In genomic region chr1:84103197-84103992, GRCh38 we compare ENCODE assay signal across 8 cellular contexts. TPM values are rescaled to one million over a fixed set of nuclear protein-coding genes. Genes with fewer than 3 reads are reported as not detected.
DNase-seq lines count a peak whose midpoint lies in the region; ATAC-seq and TF ChIP-seq lines count a peak whose summit lies in the region.

No MANE protein-coding gene starts in this region.

- in situ Hi-C loops in transverse colon (cut with MboI; ENCODE audit: low pct_ligation_motif_present in 1 of 4, low pct_unique_long_range_greater_than_20kb in 1 of 4, low sequenced_read_pairs in 3 of 4), result loop anchor here in 1 of 4 donors (25.0 kb wide), 1 partner anchor 166 kb away; no protein-coding TSS in a partner anchor

- ATAC-seq in Right ventricle myocardium inferior (peak; percentile 96), HG02870 (IDR thresholded peaks at IDR 0.05; ENCODE audit: unreplicated experiment) (peak; percentile 77)

- H3K27me3 ChIP-seq in transverse colon, result no peaks in the 10 kb centered on the region

- no peaks in the 10 kb centered on the region for H3K27me3 Mint-ChIP-seq in brain

- peaks cover 20% of the 10 kb centered on the region for H3K4me1 Mint-ChIP-seq in brain

- peak overlapping the region in 4 of 5 experiments; percentile 15 to 87 (median 74) for H3K27ac Mint-ChIP-seq in brain

- TF ChIP-seq CTCF in brain (conservative IDR thresholded peaks at IDR 0.05), result no peak
- TF ChIP-seq CTCF in transverse colon (IDR thresholded peaks at IDR 0.05), result no peak

- peak overlapping the region in 1 of 4 donors; percentile 21 for H3K27ac ChIP-seq in transverse colon

- no peak for TF ChIP-seq POLR2A in transverse colon (IDR thresholded peaks at IDR 0.05)

- no peaks in the 10 kb centered on the region for H3K9me3 ChIP-seq in transverse colon

- peak overlapping the region in 1 of 5 experiments; percentile 8 for H3K4me3 Mint-ChIP-seq in brain

- peaks cover 7 to 14% (median 11%) of the 10 kb centered on the region in 5 experiments for H3K9me3 Mint-ChIP-seq in brain

- H3K4me1 ChIP-seq in transverse colon, result peaks cover 0 to 13% (median 4%) of the 10 kb centered on the region in 4 donors

- H3K36me3 Mint-ChIP-seq in brain, result peaks cover 35% of the 10 kb centered on the region

- no peaks in the 10 kb centered on the region for H3K36me3 ChIP-seq in transverse colon

- no peak for DNase-seq in Right ventricle myocardium inferior (ENCODE audit: missing footprints)
- DNase-seq in cardiac septum (ENCODE audit: low spot score), result no peak
- DNase-seq in NCI-H2171 treated with DMSO at 0.1 percent for 48 hours (lab: John Stamatoyannopoulos, UW), result peak; percentile 65
- peak; percentile 83 for DNase-seq in kidney tubule cell (ENCODE audit: low spot score)
- peak; percentile 39 for DNase-seq in transverse colon
- no peak for DNase-seq in RPMI8226

- intact Hi-C loops in Right ventricle myocardium inferior (cut with DNase I), result no loop called here
- intact Hi-C loops in cardiac septum (cut with DNase I), result no loop called here
- intact Hi-C loops in transverse colon (cut with DNase I; ENCODE audit: low total_unique reads), result no loop called here

- H3K4me3 ChIP-seq in transverse colon, result no peak overlapping the region

- no peak for TF ChIP-seq EP300 in transverse colon (IDR thresholded peaks at IDR 0.05; ENCODE audit: low read depth)

- WGBS in transverse colon (ENCODE audit: low coverage in 1 of 2), 2 donors, result 68% methylated on average over 3 of the region's 3 CpGs; no CpG with 5 or more reads in 1 of the 2 donors

RNA-seq across cellular contexts. Expression of gene PRKACB, which starts 40.7 kb away (rescaled TPM):
- total RNA-seq in Right ventricle myocardium inferior (33.8 TPM), cardiac septum (41.8 TPM), transverse colon (100 to 1,000 TPM in 1 of 4 donors, 10 to 100 TPM in 3; 34.6 to 115 (median 79.2) TPM)
- polyA plus RNA-seq in brain (ENCODE audit: insufficient read depth, low read depth, low replicate concordance), result 25.4 TPM

Comparison
In these comparisons a context has a peak if more than half of its experiments do, and no peak if none do; other contexts are left out.
1. DNase-seq: peak in NCI-H2171 treated with DMSO at 0.1 percent for 48 hours (single experiment), kidney tubule cell (single experiment) and transverse colon (single experiment); none in Right ventricle myocardium inferior (single experiment), cardiac septum (single experiment) and RPMI8226 (single experiment).